In the genomic region with DNA sequence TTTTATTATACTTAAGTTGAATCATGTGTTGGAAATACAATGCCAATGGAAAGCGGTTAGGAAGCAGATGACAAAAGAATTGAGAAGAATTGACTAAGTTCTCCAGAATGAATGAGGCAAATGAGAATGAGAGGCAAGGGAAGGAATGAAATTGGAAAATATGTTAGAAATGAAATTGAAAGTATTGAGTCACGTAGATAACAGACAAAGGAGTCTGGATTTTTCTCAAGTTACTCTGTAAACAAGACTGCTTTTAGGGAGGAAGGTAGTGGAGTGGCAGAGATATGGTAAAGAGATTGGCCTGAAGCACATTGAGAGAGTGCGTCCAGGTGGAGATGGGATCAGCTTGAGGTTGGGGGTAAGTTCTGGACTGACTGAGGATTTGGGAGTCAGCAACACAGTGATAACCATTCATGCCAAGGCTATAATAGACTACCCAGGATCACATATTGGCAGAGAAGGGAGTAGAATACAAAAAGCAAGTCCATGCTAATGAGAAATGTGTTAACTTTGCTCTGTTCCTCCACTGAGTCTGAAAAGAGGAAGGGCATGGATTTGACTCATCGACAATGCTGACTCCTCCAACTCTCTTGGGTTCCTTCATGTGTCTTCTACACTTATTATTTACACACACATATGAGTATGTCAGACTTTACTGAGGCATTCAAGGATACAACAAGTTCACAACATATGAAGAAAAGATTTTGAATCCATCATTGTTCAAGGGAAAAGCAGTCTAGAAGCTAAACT, we compare ENCODE assay signal across 24 cellular contexts.
DNase-seq lines count a peak whose midpoint lies in the region; ATAC-seq and TF ChIP-seq lines count a peak whose summit lies in the region.
"Had no signal": no experiment of that assay in that cellular context is flagged by ENCODE, and none has a peak within 500 bp of the region (broad histone marks: within the 10 kb centered on the region; RNA-seq: fewer than 3 reads in every experiment).

No MANE protein-coding gene starts in this region.

- H3K27me3 Mint-ChIP-seq in chondrocyte (ENCODE audit: low read depth), result no peaks in the 10 kb centered on the region
- no peaks in the 10 kb centered on the region for H3K27me3 Mint-ChIP-seq in GM23338 (ENCODE audit: insufficient read depth, low read depth, poor library complexity)
- H3K27me3 Mint-ChIP-seq: activated CD4-positive, alpha-beta T cell treated with anti-CD3 and anti-CD28 coated beads, Interleukin-2, amount 10 ng/mL, durations not matched to agents 7 days and 5 days; memory B cell had no signal

- peak overlapping the region; percentile 76 for H3K27ac ChIP-seq in brain microvascular endothelial cell
- H3K27ac ChIP-seq in GM23338 (ENCODE audit: low read depth), result no peak overlapping the region
- H3K27ac ChIP-seq: 22Rv1; BLaER1 treated with 17β-estradiol and CSF1 and Interleukin-3, amounts not matched to agents 10 nM and 100 nM; heart left ventricle; PC-9; spleen; tibial artery had no signal

- TF ChIP-seq CTCF in brain microvascular endothelial cell (IDR thresholded peaks at IDR 0.05; ENCODE audit: low read depth, low read length, missing control alignments) (no peak), omental fat pad (IDR thresholded peaks at IDR 0.05) (no peak), chondrocyte (IDR thresholded peaks at IDR 0.05) (no peak), GM23338 (conservative IDR thresholded peaks at IDR 0.05; ENCODE audit: low read depth in 2 of 2) (no peak)

- H2AFZ ChIP-seq in GM23338, result no peak overlapping the region
- H2AFZ ChIP-seq: PC-9 had no signal

- H3K4me3 ChIP-seq in brain microvascular endothelial cell (ENCODE audit: low read depth, low read length) (no peak overlapping the region), GM23338 (no peak overlapping the region)
- H3K4me3 ChIP-seq: BLaER1 treated with 17β-estradiol and CSF1 and Interleukin-3, amounts not matched to agents 10 nM and 100 nM; heart left ventricle; PC-9; spleen; tibial artery had no signal

- in situ Hi-C loops in brain microvascular endothelial cell (cut with HindIII; ENCODE audit: low pct_ligation_motif_present, low sequenced_read_pairs), result no loop called here

- no peaks in the 10 kb centered on the region for H3K9me3 Mint-ChIP-seq in chondrocyte (ENCODE audit: low read depth)
- peaks cover 3% of the 10 kb centered on the region; the same call in 1 of the 3 replicates for H3K9me3 Mint-ChIP-seq in GM23338
- H3K9me3 Mint-ChIP-seq: memory B cell had no signal

- peaks cover 38% of the 10 kb centered on the region for H3K4me1 Mint-ChIP-seq in chondrocyte (ENCODE audit: low read depth)
- no peaks in the 10 kb centered on the region for H3K4me1 Mint-ChIP-seq in GM23338
- H3K4me1 Mint-ChIP-seq: activated CD4-positive, alpha-beta T cell treated with anti-CD3 and anti-CD28 coated beads, Interleukin-2, amount 10 ng/mL, durations not matched to agents 7 days and 5 days had no signal

- H3K27me3 ChIP-seq in brain microvascular endothelial cell (replicated peaks) (no peaks in the 10 kb centered on the region), GM23338 (ENCODE audit: insufficient read depth) (no peaks in the 10 kb centered on the region)
- H3K27me3 ChIP-seq: BLaER1 treated with 17β-estradiol and CSF1 and Interleukin-3, amounts not matched to agents 10 nM and 100 nM; heart left ventricle; spleen; tibial artery had no signal

- no peak overlapping the region for H3K4me3 Mint-ChIP-seq in chondrocyte (ENCODE audit: unreplicated experiment)
- H3K4me3 Mint-ChIP-seq in GM23338, result no peak overlapping the region
- H3K4me3 Mint-ChIP-seq: activated CD4-positive, alpha-beta T cell treated with anti-CD3 and anti-CD28 coated beads, Interleukin-2, amount 10 ng/mL, durations not matched to agents 7 days and 5 days; memory B cell; nephron progenitor cell had no signal

- H3F3A ChIP-seq in GM23338 (replicated peaks; ENCODE audit: low read depth), result no peaks in the 10 kb centered on the region

- H3K27ac Mint-ChIP-seq in chondrocyte (ENCODE audit: unreplicated experiment), result no peak overlapping the region
- no peak overlapping the region for H3K27ac Mint-ChIP-seq in GM23338
- H3K27ac Mint-ChIP-seq: activated CD4-positive, alpha-beta T cell treated with anti-CD3 and anti-CD28 coated beads, Interleukin-2, amount 10 ng/mL, durations not matched to agents 7 days and 5 days; memory B cell; nephron progenitor cell had no signal

- H3K4me2 ChIP-seq in GM23338, result no peak overlapping the region
- H3K4me2 ChIP-seq: PC-9 had no signal

- no peaks in the 10 kb centered on the region for H4K20me1 ChIP-seq in GM23338 (replicated peaks; ENCODE audit: insufficient read depth)
- H4K20me1 ChIP-seq: BLaER1 treated with 17β-estradiol and CSF1 and Interleukin-3, amounts not matched to agents 10 nM and 100 nM had no signal

- no peaks in the 10 kb centered on the region for H3K36me3 ChIP-seq in brain microvascular endothelial cell (replicated peaks)
- H3K36me3 ChIP-seq in GM23338 (ENCODE audit: insufficient read depth), result no peaks in the 10 kb centered on the region
- H3K36me3 ChIP-seq: BLaER1 treated with 17β-estradiol and CSF1 and Interleukin-3, amounts not matched to agents 10 nM and 100 nM; heart left ventricle; spleen; tibial artery had no signal

- DNase-seq in DMS153 (lab: John Stamatoyannopoulos, UW) (peak; percentile 34), DMS153 treated with DMSO at 0.1 percent for 48 hours (lab: John Stamatoyannopoulos, UW; ENCODE audit: unreplicated experiment) (no peak), NCI-H226 (peak; percentile 96), brain microvascular endothelial cell (no peak), omental fat pad (ENCODE audit: low spot score) (no peak), chondrocyte (ENCODE audit: low spot score) (no peak), GM23338 (ENCODE audit: low spot score) (no peak), NCI-H524 treated with DMSO at 0.1 percent for 48 hours (lab: John Stamatoyannopoulos, UW) (no peak)
- DNase-seq: activated CD4-positive, alpha-beta T cell treated with anti-CD3 and anti-CD28 coated beads, Interleukin-2, amount 10 ng/mL, durations not matched to agents 7 days and 5 days; anterior cingulate cortex; dermis blood vessel endothelial cell; GOT3; heart left ventricle; islet precursor cell; NCI-H1105 treated with DMSO at 0.1 percent for 48 hours; NCI-H524; nephron progenitor cell; PC-9; spleen; tibial artery had no signal

- H3K79me2 ChIP-seq in GM23338 (replicated peaks; ENCODE audit: insufficient read depth), result no peaks in the 10 kb centered on the region

- H3K36me3 Mint-ChIP-seq in chondrocyte (ENCODE audit: low read depth) (peaks cover 2% of the 10 kb centered on the region), GM23338 (ENCODE audit: low read depth) (peaks cover 3% of the 10 kb centered on the region; the same call in 2 of the 3 replicates)
- H3K36me3 Mint-ChIP-seq: memory B cell had no signal

- ATAC-seq in omental fat pad (ENCODE audit: low FRiP score) (peak; percentile 45), GM23338 (no peak)
- ATAC-seq: esophagus mucosa, heart left ventricle had no signal

- H3K9me2 ChIP-seq in GM23338 (ENCODE audit: insufficient read depth), result peaks cover 8% of the 10 kb centered on the region; the same call in 1 of the 2 replicates

- no peaks in the 10 kb centered on the region; the same call in 1 of the 2 replicates for H3K4me1 ChIP-seq in GM23338 (ENCODE audit: insufficient read depth)
- H3K4me1 ChIP-seq: spleen had no signal

Comparison
In these comparisons a context has a peak if more than half of its experiments do, and no peak if none do; other contexts are left out.
1. DNase-seq: peak in DMS153 (single experiment) and NCI-H226 (single experiment); none in DMS153 treated with DMSO at 0.1 percent for 48 hours (single experiment), brain microvascular endothelial cell (single experiment), omental fat pad (single experiment), chondrocyte (single experiment), GM23338 (single experiment) and NCI-H524 treated with DMSO at 0.1 percent for 48 hours (single experiment).